26 cellular contexts compared by ENCODE assay signal in the genomic region with DNA sequence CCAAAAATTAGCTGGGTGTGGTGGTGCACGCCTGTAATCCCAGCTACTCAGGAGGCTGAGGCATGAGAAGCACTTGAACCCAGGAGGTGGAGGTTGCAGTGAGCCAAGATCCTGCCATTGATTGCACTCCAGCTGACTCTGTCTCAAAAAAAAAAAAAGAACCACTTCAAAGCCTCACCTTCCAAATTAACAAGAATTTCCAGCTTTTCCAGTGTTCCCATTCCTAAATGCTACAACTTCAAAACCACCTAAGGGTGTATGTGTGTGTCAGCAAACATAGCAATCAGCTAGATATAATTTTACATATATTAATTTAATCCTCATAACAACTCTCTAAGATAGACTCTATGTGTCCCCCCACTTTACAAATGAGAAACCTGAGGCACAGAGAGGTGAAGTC.
"Had no signal": no experiment of that assay in that cellular context is flagged by ENCODE, and none has a peak within 500 bp of the region (broad histone marks: within the 10 kb centered on the region; RNA-seq: fewer than 3 reads in every experiment).

No MANE protein-coding gene starts in this region.

- ATAC-seq: activated CD4-positive, alpha-beta T cell treated with anti-CD3 and anti-CD28 coated beads for 36 hours; activated CD4-positive, CD25-positive, alpha-beta regulatory T cell treated with anti-CD3 and anti-CD28 coated beads, Interleukin-2, amount 50 U/mL, for 24 hours; activated CD8-positive, alpha-beta T cell treated with anti-CD3 and anti-CD28 coated beads, Interleukin-2, amount 10 ng/mL, durations not matched to agents 7 days and 5 days; body of pancreas; PC-3; WTC11 had no signal

- H3K36me3 ChIP-seq: breast epithelium, MG63, Peyer's patch had no signal

- DNase-seq: activated CD4-positive, alpha-beta T cell treated with anti-CD3 and anti-CD28 coated beads for 36 hours; activated CD4-positive, alpha-beta T cell treated with anti-CD3 and anti-CD28 coated beads, Interleukin-2, amount 10 ng/mL, durations not matched to agents 7 days and 5 days; activated CD4-positive, alpha-beta T cell treated with anti-CD3 and anti-CD28 coated beads, Interleukin-2, amount 50 U/mL, for 48 hours; activated CD8-positive, alpha-beta T cell treated with anti-CD3 and anti-CD28 coated beads, Interleukin-2, amount 10 ng/mL, durations not matched to agents 7 days and 5 days; activated gamma-delta T cell; activated naive CD4-positive, alpha-beta T cell treated with Interleukin-2 at 50 U/mL for 16 hours; activated naive CD8-positive, alpha-beta T cell treated with anti-CD3 and anti-CD28 coated beads, Interleukin-2, amount 10 ng/mL, durations not matched to agents 7 days and 5 days; activated T-cell treated with anti-CD3 and anti-CD28 coated beads, Interleukin-2, amount 50 U/mL, for 24 hours; amygdala; body of pancreas; Kasumi-1; KG1; MG63; NCI-H1048; NCI-H1436 treated with DMSO at 0.1 percent for 48 hours; NCI-H1694 treated with DMSO at 0.1 percent for 48 hours; NCI-H345; NCI-H524 treated with DMSO at 0.1 percent for 48 hours; PC-3; Peyer's patch; SW 1271; T1000 had no signal

- H3K4me3 ChIP-seq: body of pancreas, breast epithelium, MG63, Peyer's patch had no signal

- H3K4me1 ChIP-seq: body of pancreas, Peyer's patch had no signal

- H3K27ac ChIP-seq: body of pancreas, breast epithelium, RWPE1 had no signal

- H3K9me3 ChIP-seq: body of pancreas, breast epithelium, MG63, Peyer's patch had no signal

- H3K27me3 ChIP-seq: body of pancreas, breast epithelium, MG63, Peyer's patch had no signal
